26 cellular contexts compared by ENCODE assay signal in genomic region chr13:26602783-26603182, GRCh38. TPM values are rescaled to one million over a fixed set of nuclear protein-coding genes. Genes with fewer than 3 reads are reported as not detected.
DNase-seq lines count a peak whose midpoint lies in the region; ATAC-seq, FAIRE-seq and TF ChIP-seq lines count a peak whose summit lies in the region.
"Had no signal": no experiment of that assay in that cellular context is flagged by ENCODE, and none has a peak within 500 bp of the region (broad histone marks: within the 10 kb centered on the region; RNA-seq: fewer than 3 reads in every experiment).

No MANE protein-coding gene starts in this region.

- H3K4me1 ChIP-seq in A549 (no peaks in the 10 kb centered on the region), IMR-90 (ENCODE audit: control insufficient read depth, insufficient read depth, low read length) (peaks cover 16% of the 10 kb centered on the region), thyroid gland (peaks cover 72 to 77% of the 10 kb centered on the region in 2 donors), A673 (ENCODE audit: insufficient read depth, low read length, poor library complexity, severe bottlenecking) (no peaks in the 10 kb centered on the region)
- H3K4me1 ChIP-seq: Caco-2 had no signal

- no peaks in the 10 kb centered on the region for H3K9me3 Mint-ChIP-seq in activated CD4-positive, alpha-beta T cell treated with anti-CD3 and anti-CD28 coated beads, Interleukin-2, amount 10 ng/mL, durations not matched to agents 24 days and 14 days
- H3K9me3 Mint-ChIP-seq: CD4-positive, alpha-beta T cell had no signal

- CTCF ChIA-PET in A549 (lab: Yijun Ruan, JAX) (interaction anchor here (0.8 kb wide), 1 partner anchor 26 kb away, joined by 3 read pairs; no protein-coding TSS in a partner anchor), IMR-90 (lab: Yijun Ruan, JAX) (no interaction called here), A673 (lab: Charles Lee) (no interaction called here)

- H3K4me3 Mint-ChIP-seq in activated CD4-positive, alpha-beta T cell treated with anti-CD3 and anti-CD28 coated beads, Interleukin-2, amount 10 ng/mL, durations not matched to agents 24 days and 14 days = no peak overlapping the region
- H3K4me3 Mint-ChIP-seq: B cell; CD4-positive, alpha-beta T cell; CD8-positive, alpha-beta T cell had no signal

- H3K4me2 ChIP-seq in A549 (no peak overlapping the region), IMR-90 (ENCODE audit: low read depth, low read length) (no peak overlapping the region)

- H3K14ac ChIP-seq in IMR-90 (replicated peaks; ENCODE audit: low read depth, low read length) = no peak overlapping the region

- POLR2A ChIA-PET in A549 (lab: Yijun Ruan, JAX) = no interaction called here
- POLR2A ChIA-PET in IMR-90 (lab: Charles Lee; ENCODE audit: unreplicated experiment) = no interaction called here
- POLR2A ChIA-PET in A673 (lab: Charles Lee; ENCODE audit: low non-redundant PET) = no interaction called here

- no peak overlapping the region for H2AFZ ChIP-seq in IMR-90 (replicated peaks; ENCODE audit: low read length, poor library complexity)

- H3K36me3 ChIP-seq in IMR-90 (ENCODE audit: control insufficient read depth, insufficient read depth, low read length) (no peaks in the 10 kb centered on the region), thyroid gland (no peaks in the 10 kb centered on the region), A673 (ENCODE audit: insufficient read depth, low read length, poor library complexity, severe bottlenecking) (no peaks in the 10 kb centered on the region)
- H3K36me3 ChIP-seq: BLaER1 treated with 17β-estradiol and CSF1 and Interleukin-3, amounts not matched to agents 10 nM and 100 nM had no signal

- TF ChIP-seq POLR2A in A549 (IDR thresholded peaks at IDR 0.05; ENCODE audit: low read length) = no peak
- no peak for TF ChIP-seq POLR2A in IMR-90 (IDR thresholded peaks at IDR 0.05; ENCODE audit: low read depth, low read length)
- TF ChIP-seq POLR2A in thyroid gland (IDR thresholded peaks at IDR 0.05) = no peak

- H3K9me3 ChIP-seq in A549 = no peaks in the 10 kb centered on the region
- no peaks in the 10 kb centered on the region for H3K9me3 ChIP-seq in IMR-90 (ENCODE audit: control insufficient read depth, insufficient read depth, low read length)
- no peaks in the 10 kb centered on the region for H3K9me3 ChIP-seq in thyroid gland
- H3K9me3 ChIP-seq in A673 (ENCODE audit: low read depth, low read length, poor library complexity, severe bottlenecking) = no peaks in the 10 kb centered on the region
- H3K9me3 ChIP-seq: Caco-2 had no signal

- in situ Hi-C loops in IMR-90 (cut with MboI; ENCODE audit: low sequenced_read_pairs) = no loop called here

- H3K9ac ChIP-seq in IMR-90 (ENCODE audit: low read depth, low read length) = no peak overlapping the region
- H3K9ac ChIP-seq: BLaER1 treated with 17β-estradiol and CSF1 and Interleukin-3, amounts not matched to agents 10 nM and 100 nM had no signal

- H3K4me3 ChIP-seq in A549 = no peak overlapping the region
- no peak overlapping the region for H3K4me3 ChIP-seq in IMR-90 (ENCODE audit: insufficient read depth, low read depth, low read length)
- H3K4me3 ChIP-seq in thyroid gland (replicated peaks in 1 of 3) = no peak overlapping the region
- no peak overlapping the region for H3K4me3 ChIP-seq in A673 (ENCODE audit: low read depth, low read length, poor library complexity, severe bottlenecking)
- H3K4me3 ChIP-seq: BLaER1 treated with 17β-estradiol and CSF1 and Interleukin-3, amounts not matched to agents 10 nM and 100 nM; GM12878 had no signal

- H3K27me3 ChIP-seq in IMR-90 (ENCODE audit: control insufficient read depth, insufficient read depth, low read length) = no peaks in the 10 kb centered on the region
- no peaks in the 10 kb centered on the region for H3K27me3 ChIP-seq in thyroid gland
- H3K27me3 ChIP-seq in A673 (replicated peaks; ENCODE audit: insufficient read depth, low read depth, low read length, poor library complexity) = no peaks in the 10 kb centered on the region
- H3K27me3 ChIP-seq: BLaER1 treated with 17β-estradiol and CSF1 and Interleukin-3, amounts not matched to agents 10 nM and 100 nM had no signal

- peaks cover 2% of the 10 kb centered on the region for H3K27me3 Mint-ChIP-seq in activated CD4-positive, alpha-beta T cell treated with anti-CD3 and anti-CD28 coated beads, Interleukin-2, amount 10 ng/mL, durations not matched to agents 24 days and 14 days

- H3K18ac ChIP-seq in IMR-90 (ENCODE audit: low read depth, low read length) = no peak overlapping the region

- no peak overlapping the region for H3K56ac ChIP-seq in IMR-90 (ENCODE audit: extremely low read depth, insufficient read depth, low read length)

- H4K8ac ChIP-seq in IMR-90 (ENCODE audit: low read depth in 2 of 2, low read length in 2 of 2) = no peak overlapping the region

- peaks cover 3% of the 10 kb centered on the region; the same call in 1 of the 2 replicates for H3K9me1 ChIP-seq in IMR-90 (ENCODE audit: insufficient read depth, low read length)

- H3K36me3 Mint-ChIP-seq in activated CD4-positive, alpha-beta T cell treated with anti-CD3 and anti-CD28 coated beads, Interleukin-2, amount 10 ng/mL, durations not matched to agents 24 days and 14 days (ENCODE audit: low read depth) = no peaks in the 10 kb centered on the region
- H3K36me3 Mint-ChIP-seq: CD8-positive, alpha-beta T cell had no signal

- TF ChIP-seq RAD21 in A549 (conservative IDR thresholded peaks at IDR 0.05 in 1 of 2, IDR thresholded peaks at IDR 0.05 in 1 of 2) (no peak), IMR-90 (IDR thresholded peaks at IDR 0.05; ENCODE audit: low read length) (no peak)

- H2BK15ac ChIP-seq in IMR-90 (ENCODE audit: low read depth, low read length) = no peak overlapping the region

- no peak overlapping the region for H2AK9ac ChIP-seq in IMR-90 (replicated peaks; ENCODE audit: low read depth, low read length, poor library complexity)

- no peak overlapping the region for H3K27ac Mint-ChIP-seq in activated CD4-positive, alpha-beta T cell treated with anti-CD3 and anti-CD28 coated beads, Interleukin-2, amount 10 ng/mL, durations not matched to agents 24 days and 14 days
- H3K27ac Mint-ChIP-seq: B cell; CD4-positive, alpha-beta T cell; CD8-positive, alpha-beta T cell had no signal

- peak; percentile 27 for DNase-seq in activated CD4-positive, alpha-beta T cell treated with anti-CD3 and anti-CD28 coated beads, Interleukin-2, amount 10 ng/mL, durations not matched to agents 24 days and 14 days
- DNase-seq in activated CD4-positive, alpha-beta T cell treated with anti-CD3 and anti-CD28 coated beads, Interleukin-2, amount 50 U/mL, for 48 hours = no peak
- DNase-seq in A549 (ENCODE audit: low read depth in 1 of 2, low spot score in 1 of 2) = no peak
- DNase-seq in IMR-90 = no peak
- DNase-seq in thyroid gland = no peak
- no peak for DNase-seq in A673 (ENCODE audit: low spot score)
- DNase-seq: AML-193; Caco-2; Calu3; CD4-positive, alpha-beta T cell; CD8-positive, alpha-beta T cell; DMS 273 treated with DMSO at 0.1 percent for 48 hours; DMS153; DMS53; DMS79; DND-41; EL; GDM1 had no signal

- H4K5ac ChIP-seq in IMR-90 (ENCODE audit: low read depth, low read length) = no peak overlapping the region

- H3K23ac ChIP-seq in IMR-90 (ENCODE audit: low read depth, low read length) = no peak overlapping the region

- H3K27ac ChIP-seq in A549 (no peak overlapping the region), IMR-90 (ENCODE audit: insufficient read depth, low read length) (no peak overlapping the region), thyroid gland (peak overlapping the region in 2 of 3 donors; percentile 87 to 89), A673 (ENCODE audit: low read depth, low read length, poor library complexity, severe bottlenecking) (no peak overlapping the region)
- H3K27ac ChIP-seq: 22Rv1; BLaER1 treated with 17β-estradiol and CSF1 and Interleukin-3, amounts not matched to agents 10 nM and 100 nM; C4-2B had no signal

- 0% methylated on average over 3 of the region's 3 CpGs for WGBS in A549 (ENCODE audit: missing lambda C conversion rate)
- 100% methylated on average over 1 of the region's 3 CpGs; no CpG with 5 or more reads in 1 of the 2 experiments for WGBS in IMR-90 (ENCODE audit: extremely low coverage in 2 of 2, insufficient read length in 1 of 2), 2 experiments
- WGBS in thyroid gland, 2 donors = 87 to 89% methylated on average over 3 of the region's 3 CpGs

- no peak for FAIRE-seq in A549 (lab: Jason Lieb, UNC)
- FAIRE-seq: GM12878, GM12892, GM18507 had no signal

- H3K4ac ChIP-seq in IMR-90 (ENCODE audit: low read depth, low read length) = no peak overlapping the region

- dilution Hi-C loops in IMR-90 (cut with HindIII; ENCODE audit: low sequenced_read_pairs, unreplicated experiment) = no loop called here

- peaks cover 27 to 70% of the 10 kb centered on the region in 2 experiments for H3K79me1 ChIP-seq in IMR-90 (ENCODE audit: low read depth in 1 of 2, low read length in 2 of 2)

- intact Hi-C loops in activated CD4-positive, alpha-beta T cell treated with anti-CD3 and anti-CD28 coated beads, Interleukin-2, amount 10 ng/mL, durations not matched to agents 24 days and 14 days (cut with micrococcal nuclease) = no loop called here
- intact Hi-C loops in IMR-90 (cut with micrococcal nuclease) = no loop called here
- intact Hi-C loops in thyroid gland (cut with DNase I) = loop anchor here (10.0 kb wide), 1 partner anchor 48 kb away; the partner anchor contains the start of gene WASF3
- intact Hi-C loops in A673 (cut with micrococcal nuclease; ENCODE audit: unreplicated experiment) = loop anchor here (10.0 kb wide), 1 partner anchor 418 kb away; no protein-coding TSS in a partner anchor

- TF ChIP-seq CTCF in A549 (IDR thresholded peaks at IDR 0.05) (no peak), IMR-90 (conservative IDR thresholded peaks at IDR 0.05; ENCODE audit: low read depth, low read length) (no peak), thyroid gland (IDR thresholded peaks at IDR 0.05) (no peak), A673 (conservative IDR thresholded peaks at IDR 0.05; ENCODE audit: low read depth, low read length) (no peak)

- H2BK120ac ChIP-seq in IMR-90 (ENCODE audit: low read depth, low read length) = no peak overlapping the region

- peaks cover 54% of the 10 kb centered on the region; the same call in 1 of the 2 replicates for H4K20me1 ChIP-seq in IMR-90 (ENCODE audit: insufficient read depth, low read length)
- H4K20me1 ChIP-seq: BLaER1 treated with 17β-estradiol and CSF1 and Interleukin-3, amounts not matched to agents 10 nM and 100 nM had no signal

- ATAC-seq in A549 (no peak), IMR-90 (ENCODE audit: low read depth) (no peak), GM18867 (IDR thresholded peaks at IDR 0.05; ENCODE audit: unreplicated experiment) (no peak)
- ATAC-seq: CD8-positive, alpha-beta T cell; GM12878 had no signal

- TF ChIP-seq EP300 in A549 (IDR thresholded peaks at IDR 0.05) = no peak

- H2BK20ac ChIP-seq in IMR-90 (ENCODE audit: low read depth, low read length) = no peak overlapping the region

- BruUV-seq in IMR-90 (replicated peaks; lab: Mats Ljungman, UMichigan) (no TSS peak), A673 (replicated peaks; lab: Mats Ljungman, UMichigan) (no TSS peak)

- H2BK5ac ChIP-seq in IMR-90 (ENCODE audit: low read depth, low read length, poor library complexity, severe bottlenecking) = no peak overlapping the region

- no peak overlapping the region for H4K91ac ChIP-seq in IMR-90 (ENCODE audit: insufficient read depth, low read depth, low read length)

- peaks cover 8% of the 10 kb centered on the region for H3K4me1 Mint-ChIP-seq in activated CD4-positive, alpha-beta T cell treated with anti-CD3 and anti-CD28 coated beads, Interleukin-2, amount 10 ng/mL, durations not matched to agents 24 days and 14 days

- no peak overlapping the region for H2AK5ac ChIP-seq in IMR-90 (ENCODE audit: low read depth, low read length)

RNA-seq across cellular contexts. Expression of gene WASF3, which starts 45.3 kb away (rescaled TPM):
- 0.07 and 0.36 TPM in 2 replicates for total RNA-seq in activated CD4-positive, alpha-beta T cell treated with anti-CD3 and anti-CD28 coated beads, Interleukin-2, amount 10 ng/mL, durations not matched to agents 24 days and 14 days
- 0.45 and 0.56 TPM in 2 replicates for polyA plus RNA-seq in A549 (2011; rRNA removed)
- 0.22 and 0.29 TPM in 2 replicates for polyA plus RNA-seq in A549 (2012; cell fraction: cytosol; rRNA removed)
- polyA plus RNA-seq in A549 (2012; cell fraction: nucleus; rRNA removed) = 0.17 and 0.28 TPM in 2 replicates
- polyA plus RNA-seq in A549 (2017; fragmentation: RNase III; extraction: RNeasy Plus Mini Kit Qiagen cat#74134 plus additional on column Dnase treatment) = 0.09 to 0.12 TPM (median 0.10 TPM) in 3 replicates
- polyA minus RNA-seq in A549 (2011; rRNA and poly(A)+ RNA removed) = 0.29 and 0.50 TPM in 2 replicates
- 4.3 and 5.8 TPM in 2 replicates for total RNA-seq in IMR-90 (2012; rRNA removed)
- polyA plus RNA-seq in IMR-90 (2012; rRNA removed) = 10.5 and 11.4 TPM in 2 replicates
- 5.8 and 6.7 TPM in 2 replicates for polyA plus RNA-seq in IMR-90 (2012; cell fraction: cytosol; rRNA removed)
- 13.3 and 26.5 TPM in 2 replicates for polyA plus RNA-seq in IMR-90 (2012; cell fraction: nucleus; rRNA removed; ENCODE audit: low replicate concordance)
- 10 to 100 TPM; 41.0 to 56.1 (median 48.6) TPM for total RNA-seq in thyroid gland
- total RNA-seq in A673 (2021) = 4.6 and 5.1 TPM in 2 replicates
- total RNA-seq: Caco-2; CD8-positive, alpha-beta T cell had no signal

Comparison
In these comparisons a context has a peak if more than half of its experiments do, and no peak if none do; other contexts are left out.
1. H3K27ac ChIP-seq: peak in thyroid gland (2 of 3); none in A549 (0 of 2), IMR-90 (single experiment) and A673 (single experiment).
2. intact Hi-C loops: an anchor here in thyroid gland (10.0 kb wide) and A673 (10.0 kb wide); none called in activated CD4-positive, alpha-beta T cell treated with anti-CD3 and anti-CD28 coated beads, Interleukin-2, amount 10 ng/mL, durations not matched to agents 24 days and 14 days and IMR-90.